9 cellular contexts compared by ENCODE assay signal in genomic region chr2:197286805-197287595, GRCh38. TPM values are rescaled to one million over a fixed set of nuclear protein-coding genes. Genes with fewer than 3 reads are reported as not detected.
DNase-seq lines count a peak whose midpoint lies in the region; ATAC-seq and TF ChIP-seq lines count a peak whose summit lies in the region.
"Had no signal": no experiment of that assay in that cellular context is flagged by ENCODE, and none has a peak within 500 bp of the region (broad histone marks: within the 10 kb centered on the region; RNA-seq: fewer than 3 reads in every experiment).

No MANE protein-coding gene starts in this region.

- peak; percentile 78 for DNase-seq in AG04450 (ENCODE audit: low read depth, low spot score)
- peak; percentile 81 for DNase-seq in RWPE1 (ENCODE audit: low spot score)
- DNase-seq in HEK293T (ENCODE audit: extremely low spot score): no peak
- DNase-seq in NCI-H187 treated with DMSO at 0.1 percent for 48 hours (lab: John Stamatoyannopoulos, UW): no peak

- no peaks in the 10 kb centered on the region for H3K36me3 ChIP-seq in muscle layer of duodenum (ENCODE audit: control insufficient read depth in 1 of 2, insufficient read depth in 2 of 2, low read length in 2 of 2)

- ATAC-seq in GM18858 (IDR thresholded peaks at IDR 0.05; ENCODE audit: unreplicated experiment): peak; percentile 95
- ATAC-seq in HG03066 (IDR thresholded peaks at IDR 0.05; ENCODE audit: low read depth, unreplicated experiment): peak; percentile 95
- ATAC-seq: HCT116 had no signal

- CTCF ChIA-PET in AG04450 (lab: Charles Lee): interaction anchor here (0.9 to 1.4 kb wide), 2 partner anchors 9 to 174 kb away, joined by 3 to 6 read pairs; no protein-coding TSS in a partner anchor
- CTCF ChIA-PET in RWPE1 (lab: Yijun Ruan, JAX): interaction anchor here (0.5 kb wide), 1 partner anchor 9 kb away, joined by 3 read pairs; no protein-coding TSS in a partner anchor
- CTCF ChIA-PET in HEK293T (lab: Yijun Ruan, JAX): interaction anchor here (0.8 kb wide), 1 partner anchor 9 kb away, joined by 3 read pairs; no protein-coding TSS in a partner anchor

- no peak for TF ChIP-seq CTCF in AG04450 (IDR thresholded peaks at IDR 0.05; ENCODE audit: low read depth, low read length)
- no peak for TF ChIP-seq CTCF in RWPE1 (conservative IDR thresholded peaks at IDR 0.05; ENCODE audit: low read depth)

- H3K27ac ChIP-seq in AG04450 (ENCODE audit: low read depth, low read length) (no peak overlapping the region), RWPE1 (no peak overlapping the region), cingulate gyrus (ENCODE audit: low read depth, low read length) (peak overlapping the region; percentile 63), muscle layer of duodenum (ENCODE audit: low read length) (peak overlapping the region; percentile 33)

- H3K27me3 ChIP-seq in AG04450 (ENCODE audit: control insufficient read depth, insufficient read depth, low read length) (no peaks in the 10 kb centered on the region), muscle layer of duodenum (ENCODE audit: low read depth, low read length) (no peaks in the 10 kb centered on the region)

- no peak overlapping the region for H3K4me3 ChIP-seq in AG04450 (ENCODE audit: low read depth, low read length)
- H3K4me3 ChIP-seq in muscle layer of duodenum (ENCODE audit: low read depth in 1 of 2, low read length in 2 of 2): no peak overlapping the region

- no peaks in the 10 kb centered on the region; the same call in 1 of the 2 replicates for H3K9me3 ChIP-seq in AG04450 (ENCODE audit: control insufficient read depth, insufficient read depth, low read length)
- no peaks in the 10 kb centered on the region for H3K9me3 ChIP-seq in muscle layer of duodenum (ENCODE audit: control insufficient read depth in 1 of 2, low read length in 2 of 2)

- H3K4me1 ChIP-seq in muscle layer of duodenum (ENCODE audit: control insufficient read depth in 1 of 2, insufficient read depth in 2 of 2, low read length in 2 of 2): peaks cover 0 to 6% of the 10 kb centered on the region in 2 donors

- POLR2A ChIA-PET in AG04450 (lab: Yijun Ruan, JAX) (no interaction called here), RWPE1 (lab: Yijun Ruan, JAX; ENCODE audit: low non-redundant PET) (no interaction called here), HEK293T (lab: Yijun Ruan, JAX) (no interaction called here)

TF ChIP-seq in HEK293T, 16 proteins besides CTCF, POLR2A, EP300 and RAD21:
- TF ChIP-seq NFRKB (IDR thresholded peaks at IDR 0.05) (no peak), SUZ12 (IDR thresholded peaks at IDR 0.05) (no peak), FOXK2 (IDR thresholded peaks at IDR 0.05) (no peak), FOXA1 (IDR thresholded peaks at IDR 0.05) (no peak), ELF4 (IDR thresholded peaks at IDR 0.05) (no peak), HDGF (IDR thresholded peaks at IDR 0.05; ENCODE audit: borderline replicate concordance) (no peak)

RNA-seq across cellular contexts. Expression of gene ANKRD44, which starts 23.6 kb away (rescaled TPM):
- polyA plus RNA-seq in AG04450 (2011; rRNA removed): 12.1 and 14.7 TPM in 2 replicates
- polyA minus RNA-seq in AG04450 (2011; rRNA and poly(A)+ RNA removed): 29.1 and 30.7 TPM in 2 replicates

Comparison
In these comparisons a context has a peak if more than half of its experiments do, and no peak if none do; other contexts are left out.
1. DNase-seq: peak in AG04450 (single experiment) and RWPE1 (single experiment); none in HEK293T (single experiment) and NCI-H187 treated with DMSO at 0.1 percent for 48 hours (single experiment).
2. H3K27ac ChIP-seq: peak in cingulate gyrus (single experiment) and muscle layer of duodenum (single experiment); none in AG04450 (single experiment) and RWPE1 (single experiment).